In the genomic region with DNA sequence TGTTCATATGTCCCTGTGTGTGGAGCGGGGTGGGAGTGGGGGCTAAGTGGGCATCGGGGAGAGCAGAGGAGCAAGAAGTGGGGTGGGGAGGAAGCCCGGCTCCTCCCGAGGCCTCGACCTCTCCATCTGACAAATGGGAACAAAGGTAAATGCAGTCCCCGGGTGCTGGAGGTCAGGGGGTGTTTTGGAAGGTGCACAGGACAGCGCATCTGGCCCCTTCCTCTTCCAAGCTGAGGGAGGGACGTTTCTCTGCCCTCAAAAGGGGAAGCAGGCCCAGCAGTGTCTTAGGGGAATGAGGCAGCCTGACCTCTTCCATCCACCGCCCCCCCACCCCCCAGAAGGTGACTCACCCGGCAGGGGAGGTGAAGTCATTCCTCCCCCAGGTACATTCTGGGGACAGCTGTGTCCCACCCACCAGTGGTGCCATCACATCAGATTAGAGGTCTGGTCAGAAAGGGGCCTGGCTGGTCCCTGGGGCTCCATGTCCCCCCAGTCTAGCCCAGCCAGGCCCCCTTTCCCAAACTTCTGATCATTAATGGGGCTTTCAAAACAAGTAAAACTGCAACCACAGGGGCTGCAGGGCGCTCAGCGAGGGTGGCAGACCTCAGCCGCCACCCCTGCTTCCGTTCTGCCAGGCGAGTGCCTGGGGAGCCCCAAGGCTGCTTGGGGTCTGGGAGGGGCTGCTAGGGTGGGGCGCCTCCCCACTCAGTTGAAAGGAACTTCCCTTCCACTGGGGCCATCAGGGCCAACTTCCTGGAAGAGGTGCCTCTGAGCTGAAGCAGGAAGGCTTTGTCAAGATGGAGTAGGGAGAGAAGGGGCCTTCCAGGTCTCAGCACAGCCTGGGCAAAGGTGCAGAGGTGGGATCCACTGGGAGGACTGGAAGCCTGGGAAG, we compare ENCODE assay signal across 8 cellular contexts. TPM values are rescaled to one million over a fixed set of nuclear protein-coding genes. Genes with fewer than 3 reads are reported as not detected.
DNase-seq lines count a peak whose midpoint lies in the region; ATAC-seq and TF ChIP-seq lines count a peak whose summit lies in the region.

No MANE protein-coding gene starts in this region.

- H3K4me3 Mint-ChIP-seq in T-helper 1 cell treated with Interleukin-12 subunit alpha and Interleukin-12 subunit beta and Interleukin-4 antibody, amounts not matched to agents 30 μg/mL and 1 μg/mL, for 36 hours = peak overlapping the region; percentile 72

- peaks cover 13% of the 10 kb centered on the region for H3K36me3 Mint-ChIP-seq in T-helper 1 cell treated with Interleukin-12 subunit alpha and Interleukin-12 subunit beta and Interleukin-4 antibody, amounts not matched to agents 30 μg/mL and 1 μg/mL, for 36 hours (ENCODE audit: low read depth)

- TF ChIP-seq CTCF in DOHH2 (IDR thresholded peaks at IDR 0.05; ENCODE audit: low read depth, low read length, poor library complexity, severe bottlenecking) (no peak), adrenal gland (IDR thresholded peaks at IDR 0.05) (no peak), tibial nerve (IDR thresholded peaks at IDR 0.05) (no peak)

- no peak for TF ChIP-seq EP300 in tibial nerve (IDR thresholded peaks at IDR 0.05)

- TF ChIP-seq POLR2A in adrenal gland (IDR thresholded peaks at IDR 0.05) (no peak), tibial nerve (IDR thresholded peaks at IDR 0.05) (no peak)

- peak overlapping the region; percentile 93 for H3K27ac Mint-ChIP-seq in T-helper 1 cell treated with Interleukin-12 subunit alpha and Interleukin-12 subunit beta and Interleukin-4 antibody, amounts not matched to agents 30 μg/mL and 1 μg/mL, for 36 hours

- DNase-seq in adrenal gland (peak in 3 of 7 donors; percentile 48 to 60 (median 51)), tibial nerve (ENCODE audit: low spot score in 2 of 2) (no peak)

- H3K4me3 ChIP-seq in DOHH2 (ENCODE audit: low read length) (no peak overlapping the region), adrenal gland (peak overlapping the region in 1 of 4 donors; percentile 3), mononuclear cell (ENCODE audit: low read length) (peak overlapping the region; percentile 15), tibial nerve (no peak overlapping the region)

- H4K20me1 ChIP-seq in DOHH2 (ENCODE audit: control insufficient read depth, insufficient read depth, low read depth, low read length) = no peaks in the 10 kb centered on the region

- peaks cover 9% of the 10 kb centered on the region for H3F3A ChIP-seq in DOHH2 (ENCODE audit: control insufficient read depth, insufficient read depth)

- no peaks in the 10 kb centered on the region for H3K79me2 ChIP-seq in DOHH2 (ENCODE audit: control insufficient read depth, low read length)

- H3K27me3 ChIP-seq in DOHH2 (ENCODE audit: control insufficient read depth, low read length) (peaks cover 1% of the 10 kb centered on the region; the same call in 1 of the 2 replicates), adrenal gland (no peaks in the 10 kb centered on the region), mononuclear cell (ENCODE audit: insufficient read depth, low read length) (no peaks in the 10 kb centered on the region), tibial nerve (peaks cover 0 to 6% of the 10 kb centered on the region in 2 donors)

- H3K27ac ChIP-seq in DOHH2 (ENCODE audit: low read depth, low read length) (no peak overlapping the region), adrenal gland (peak overlapping the region in 4 of 5 donors; percentile 77 to 95 (median 82)), tibial nerve (peak overlapping the region in 3 of 4 donors; percentile 78 to 82 (median 80))

- no peaks in the 10 kb centered on the region for H3K27me3 Mint-ChIP-seq in T-helper 1 cell treated with Interleukin-12 subunit alpha and Interleukin-12 subunit beta and Interleukin-4 antibody, amounts not matched to agents 30 μg/mL and 1 μg/mL, for 36 hours (ENCODE audit: low read depth)

- 45 to 77% (median 49%) methylated on average over 10 to 16 of the region's 16 CpGs for WGBS in adrenal gland, 4 donors
- 51 to 59% methylated on average over 14 of the region's 16 CpGs for WGBS in tibial nerve, 2 donors

- H3K36me3 ChIP-seq in DOHH2 (ENCODE audit: control insufficient read depth, low read length) (no peaks in the 10 kb centered on the region), adrenal gland (replicated peaks in 1 of 2) (peaks cover 0 to 22% of the 10 kb centered on the region in 2 donors), tibial nerve (peaks cover 0 to 16% (median 0%) of the 10 kb centered on the region in 3 donors)

- no peaks in the 10 kb centered on the region for H3K9me2 ChIP-seq in DOHH2 (replicated peaks; ENCODE audit: control insufficient read depth, low read length)

- H3K9me3 ChIP-seq in DOHH2 (ENCODE audit: control insufficient read depth, insufficient read depth, low read length) (no peaks in the 10 kb centered on the region), adrenal gland (replicated peaks in 1 of 3) (no peaks in the 10 kb centered on the region), mononuclear cell (ENCODE audit: low read depth, low read length) (no peaks in the 10 kb centered on the region), tibial nerve (no peaks in the 10 kb centered on the region)

- ATAC-seq in HG03196 (IDR thresholded peaks at IDR 0.05; ENCODE audit: unreplicated experiment) (peak; percentile 46), GM19328 (IDR thresholded peaks at IDR 0.05; ENCODE audit: unreplicated experiment) (no peak), GM18870 (IDR thresholded peaks at IDR 0.05; ENCODE audit: unreplicated experiment) (no peak)

- H3K9me3 Mint-ChIP-seq in T-helper 1 cell treated with Interleukin-12 subunit alpha and Interleukin-12 subunit beta and Interleukin-4 antibody, amounts not matched to agents 30 μg/mL and 1 μg/mL, for 36 hours = no peaks in the 10 kb centered on the region

- peaks cover 32% of the 10 kb centered on the region for H3K4me1 ChIP-seq in DOHH2 (ENCODE audit: control insufficient read depth, low read length)
- peaks cover 38 to 46% of the 10 kb centered on the region in 2 donors for H3K4me1 ChIP-seq in adrenal gland (replicated peaks in 1 of 2)
- peaks cover 63% of the 10 kb centered on the region for H3K4me1 ChIP-seq in mononuclear cell (ENCODE audit: insufficient read depth, low read length)
- H3K4me1 ChIP-seq in tibial nerve = peaks cover 0 to 66% (median 45%) of the 10 kb centered on the region in 4 donors

- peaks cover 30% of the 10 kb centered on the region for H3K4me1 Mint-ChIP-seq in T-helper 1 cell treated with Interleukin-12 subunit alpha and Interleukin-12 subunit beta and Interleukin-4 antibody, amounts not matched to agents 30 μg/mL and 1 μg/mL, for 36 hours (ENCODE audit: low read depth)

- intact Hi-C loops in adrenal gland (cut with DNase I) = no loop called here

- H3K4me2 ChIP-seq in DOHH2 (ENCODE audit: low read length) = peak overlapping the region; percentile 24

RNA-seq across cellular contexts. Expression of gene LFNG, which starts 10.7 kb away (rescaled TPM):
- total RNA-seq in adrenal gland (10 to 100 TPM in 6 of 8 donors, 1 to 10 TPM in 2; 4.7 to 26.1 (median 14.3) TPM), mononuclear cell (101 TPM), tibial nerve (10 to 100 TPM in 3 of 4 donors, 1 to 10 TPM in 1; 8.8 to 21.6 (median 11.3) TPM)
- 10 to 100 TPM in 2 of 3 donors, 1 to 10 TPM in 1; 1.4 to 20.7 (median 15.5) TPM for polyA plus RNA-seq in adrenal gland

RNA-seq across cellular contexts. Expression of gene BRAT1, which starts 25.0 kb away (rescaled TPM):
- total RNA-seq in adrenal gland (10 to 100 TPM; 45.1 to 88.6 (median 72.4) TPM), mononuclear cell (7.7 TPM), tibial nerve (10 to 100 TPM; 38.0 to 72.9 (median 52.0) TPM)
- 100 to 1,000 TPM in 2 of 3 donors, 1 to 10 TPM in 1; 3.7 to 120 (median 101) TPM for polyA plus RNA-seq in adrenal gland

RNA-seq across cellular contexts. Expression of gene IQCE, which starts 28.5 kb away (rescaled TPM):
- 10 to 100 TPM; 12.3 to 33.2 (median 14.7) TPM for total RNA-seq in adrenal gland
- 10 to 100 TPM in 1 of 3 donors, 1 to 10 TPM in 2; 6.2 to 16.7 (median 7.9) TPM for polyA plus RNA-seq in adrenal gland
- total RNA-seq in mononuclear cell = 2.7 TPM
- total RNA-seq in tibial nerve = 10 to 100 TPM; 16.8 to 46.9 (median 26.9) TPM

RNA-seq across cellular contexts. Expression of gene GRIFIN, which starts 54.1 kb away (rescaled TPM):
- total RNA-seq in adrenal gland (not detected), mononuclear cell (not detected), tibial nerve (not detected)
- not detected for polyA plus RNA-seq in adrenal gland
